8 cellular contexts compared by ENCODE assay signal in the genomic region with DNA sequence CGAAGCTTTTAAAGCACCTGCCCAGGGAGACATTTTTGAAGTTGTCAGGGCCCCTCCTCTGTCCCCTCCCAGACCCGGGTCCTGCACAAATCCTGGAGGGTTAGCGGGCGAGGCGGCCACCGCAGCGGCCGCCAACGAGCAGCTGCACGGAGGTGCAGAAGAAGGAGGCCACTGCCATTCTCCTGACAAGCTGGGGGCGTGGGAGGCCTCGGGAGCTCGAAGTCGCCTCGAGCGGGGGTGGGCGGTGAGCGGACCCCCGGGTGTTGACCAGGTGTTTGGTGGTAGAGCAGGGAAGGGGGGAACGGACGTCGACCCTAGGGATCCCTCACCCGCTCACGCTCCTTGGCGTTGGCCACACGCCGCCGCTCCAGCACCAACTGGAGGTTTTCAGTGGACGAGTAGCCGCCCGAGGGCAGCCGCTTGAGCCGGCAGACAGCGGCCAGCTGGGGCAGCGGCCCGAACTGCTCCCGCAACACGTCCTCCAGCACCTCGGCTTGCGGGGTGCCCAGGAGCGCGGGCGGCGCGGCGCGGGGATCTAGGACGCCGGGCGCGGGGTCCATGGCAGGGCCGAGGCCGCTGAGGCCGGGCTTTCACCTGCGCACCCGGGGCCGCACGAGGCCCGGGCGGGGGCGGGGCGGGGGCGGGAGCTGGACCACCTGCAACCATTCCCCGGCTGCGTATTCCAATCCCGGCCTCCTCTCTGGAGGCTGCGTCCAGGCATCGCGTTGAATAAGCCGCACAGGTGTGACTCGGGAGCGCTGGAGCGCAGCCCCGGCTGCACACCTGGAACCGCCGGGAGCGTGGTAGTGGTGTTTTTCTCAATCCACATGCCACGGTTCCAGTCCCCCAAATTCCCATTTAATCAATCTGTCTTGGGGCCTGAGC. TPM values are rescaled to one million over a fixed set of nuclear protein-coding genes. Genes with fewer than 3 reads are reported as not detected.
A peak's percentile ranks its signal among the peaks of the same experiment; 100 is the strongest.
DNase-seq lines count a peak whose midpoint lies in the region; ATAC-seq, FAIRE-seq and TF ChIP-seq lines count a peak whose summit lies in the region.

A gene with protein sequence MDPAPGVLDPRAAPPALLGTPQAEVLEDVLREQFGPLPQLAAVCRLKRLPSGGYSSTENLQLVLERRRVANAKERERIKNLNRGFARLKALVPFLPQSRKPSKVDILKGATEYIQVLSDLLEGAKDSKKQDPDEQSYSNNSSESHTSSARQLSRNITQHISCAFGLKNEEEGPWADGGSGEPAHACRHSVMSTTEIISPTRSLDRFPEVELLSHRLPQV (minus strand): TSS at position 565 of the 885 bp plus-strand sequence. CDS start 5 bp downstream, at position 560.

- H3K36me3 ChIP-seq in GM23338 (ENCODE audit: insufficient read depth), result no peaks in the 10 kb centered on the region
- H3K36me3 ChIP-seq in SK-N-SH (replicated peaks in 1 of 2; ENCODE audit: control insufficient read depth in 1 of 2, insufficient read depth in 2 of 2, low read length in 1 of 2), result no peaks in the 10 kb centered on the region

- H3F3A ChIP-seq in GM23338 (replicated peaks; ENCODE audit: low read depth) (peaks cover 6% of the 10 kb centered on the region; the same call in 1 of the 2 replicates), SK-N-SH (replicated peaks; ENCODE audit: insufficient read depth) (no peaks in the 10 kb centered on the region)

- H2AFZ ChIP-seq in GM23338 (peak within 1 kb of the TSS; percentile 95), SK-N-SH (ENCODE audit: low read depth) (peak within 1 kb of the TSS; percentile 51; the same call in 1 of the 2 replicates)

- peaks cover 6% of the 10 kb centered on the region for H3K4me1 Mint-ChIP-seq in GM23338
- peaks cover 3% of the 10 kb centered on the region for H3K4me1 Mint-ChIP-seq in progenitor cell of endocrine pancreas (ENCODE audit: low read depth)

- H3K27me3 Mint-ChIP-seq in GM23338 (ENCODE audit: insufficient read depth, low read depth, poor library complexity) (peaks cover 55% of the 10 kb centered on the region), progenitor cell of endocrine pancreas (peaks cover 83% of the 10 kb centered on the region)

- H3K4me2 ChIP-seq in GM23338 (peak within 1 kb of the TSS; percentile 87), SK-N-SH (peak within 1 kb of the TSS; percentile 76)

- H3K36me3 Mint-ChIP-seq in GM23338 (ENCODE audit: low read depth) (no peaks in the 10 kb centered on the region; the same call in 2 of the 3 replicates), progenitor cell of endocrine pancreas (ENCODE audit: insufficient read depth) (no peaks in the 10 kb centered on the region)

- H3K4me1 ChIP-seq in GM23338 (ENCODE audit: insufficient read depth) (0 out of 2 replicates have a peak, but pooled peaks cover 3% of the 10 kb centered on the region), SK-N-SH (ENCODE audit: control insufficient read depth in 1 of 2, insufficient read depth in 2 of 2, low read depth in 1 of 2, low read length in 1 of 2) (peaks cover 0 to 9% of the 10 kb centered on the region in 2 experiments; a peak in 1 of 4 replicates)

- DNase-seq in GM23338 (ENCODE audit: low spot score) (peak; percentile 73), SK-N-SH (peak; percentile 78), left cardiac atrium (peak; percentile 25), progenitor cell of endocrine pancreas (ENCODE audit: low spot score, unreplicated experiment) (peak; percentile 11), DMS 273 (lab: John Stamatoyannopoulos, UW; ENCODE audit: unreplicated experiment) (no peak), NOMO-1 treated with dmso at 0.1 percent for 144 hours (lab: John Stamatoyannopoulos, UW; ENCODE audit: unreplicated experiment) (no peak), RCC 7860 (ENCODE audit: low spot score) (no peak), NCI-H1694 (lab: John Stamatoyannopoulos, UW) (no peak)

- TF ChIP-seq RAD21 in SK-N-SH (IDR thresholded peaks at IDR 0.05; ENCODE audit: low read length), result no peak

- TF ChIP-seq CTCF in GM23338 (conservative IDR thresholded peaks at IDR 0.05; ENCODE audit: low read depth in 2 of 2) (no peak), SK-N-SH (IDR thresholded peaks at IDR 0.05) (no peak), progenitor cell of endocrine pancreas (IDR thresholded peaks at IDR 0.05; ENCODE audit: unreplicated experiment) (no peak)

- POLR2A ChIA-PET in SK-N-SH (lab: Yijun Ruan, JAX), result no interaction called here

- peak; percentile 72 for ATAC-seq in GM23338
- ATAC-seq in left cardiac atrium, result peak; percentile 44 to 50

- no peak within 1 kb of the TSS for H3K27ac ChIP-seq in GM23338 (ENCODE audit: low read depth)
- no peak within 1 kb of the TSS for H3K27ac ChIP-seq in SK-N-SH (ENCODE audit: low read depth in 2 of 2, low read length in 1 of 2)

- H4K20me1 ChIP-seq in GM23338 (replicated peaks; ENCODE audit: insufficient read depth), result peaks cover 3% of the 10 kb centered on the region; the same call in 1 of the 2 replicates
- no peaks in the 10 kb centered on the region for H4K20me1 ChIP-seq in SK-N-SH (ENCODE audit: insufficient read depth)

- H3K4me3 ChIP-seq in GM23338 (peak within 1 kb of the TSS; percentile 56), SK-N-SH (ENCODE audit: low read depth in 2 of 2, low read length in 1 of 2) (peak within 1 kb of the TSS; percentile 26 to 55)

- H3K27ac Mint-ChIP-seq in GM23338 (no peak within 1 kb of the TSS), progenitor cell of endocrine pancreas (peak within 1 kb of the TSS; percentile 79)

- H3K27me3 ChIP-seq in GM23338 (ENCODE audit: insufficient read depth), result peaks cover 97% of the 10 kb centered on the region
- peaks cover 44% of the 10 kb centered on the region for H3K27me3 ChIP-seq in SK-N-SH (ENCODE audit: insufficient read depth)

- intact Hi-C loops in left cardiac atrium (cut with DNase I), result loop anchor here in 1 of 2 donors (10.0 kb wide), 1 partner anchor 84 kb away; no protein-coding TSS in a partner anchor

- no peak for TF ChIP-seq EP300 in SK-N-SH (IDR thresholded peaks at IDR 0.05; ENCODE audit: borderline replicate concordance in 1 of 2, low read depth in 1 of 2, low read length in 1 of 2)

- H3K9me3 ChIP-seq in SK-N-SH, result no peaks in the 10 kb centered on the region

- CTCF ChIA-PET in SK-N-SH (lab: Yijun Ruan, JAX), result interaction anchor here (0.6 to 5.6 kb wide), 39 partner anchors 10 to 487 kb away, joined by 3 to 56 read pairs (median 5); a partner anchor contains a TSS

- H3K9me3 Mint-ChIP-seq in GM23338 (no peaks in the 10 kb centered on the region), progenitor cell of endocrine pancreas (ENCODE audit: low read depth) (no peaks in the 10 kb centered on the region)

- H3K9ac ChIP-seq in SK-N-SH, result no peak within 1 kb of the TSS

- 30% methylated on average over 27 of the region's 78 CpGs for WGBS in SK-N-SH (ENCODE audit: low lambda C conversion rate)

- H3K9me2 ChIP-seq in GM23338 (ENCODE audit: insufficient read depth) (no peaks in the 10 kb centered on the region), SK-N-SH (no peaks in the 10 kb centered on the region)

- H3K4me3 Mint-ChIP-seq in GM23338 (peak within 1 kb of the TSS; percentile 70), progenitor cell of endocrine pancreas (ENCODE audit: low read depth) (peak within 1 kb of the TSS; percentile 29)

- FAIRE-seq in RCC 7860 (lab: Jason Lieb, UNC), result no peak

- H3K79me2 ChIP-seq in GM23338 (replicated peaks; ENCODE audit: insufficient read depth) (no peaks in the 10 kb centered on the region), SK-N-SH (ENCODE audit: insufficient read depth) (no peaks in the 10 kb centered on the region)

TF ChIP-seq in GM23338, 12 proteins besides CTCF, POLR2A, EP300 and RAD21:
- TF ChIP-seq NANOG (IDR thresholded peaks at IDR 0.05; ENCODE audit: borderline replicate concordance), result no peak
- TF ChIP-seq EZH2phosphoT487 (IDR thresholded peaks at IDR 0.05; ENCODE audit: unreplicated experiment), result peak; percentile 40
- TF ChIP-seq STAT1 (IDR thresholded peaks at IDR 0.05; ENCODE audit: unreplicated experiment), result no peak
- TF ChIP-seq ZNF114 (CRISPR knock-in tag; IDR thresholded peaks at IDR 0.05), result no peak

TF ChIP-seq in SK-N-SH, 30 proteins besides CTCF, POLR2A, EP300 and RAD21:
- TF ChIP-seq FOXJ3 (CRISPR knock-in tag; IDR thresholded peaks at IDR 0.05) (no peak), EZH2phosphoT487 (IDR thresholded peaks at IDR 0.05; ENCODE audit: borderline replicate concordance, low read depth) (peak; percentile 66; the same call in 1 of the 2 replicates)

RNA-seq across cellular contexts. Expression of the gene that starts here (rescaled TPM):
- total RNA-seq in GM23338 (2014; rRNA removed; shearing (Covaris generic)), result not detected in 2 replicates
- polyA plus RNA-seq in GM23338 (2016; fragmentation: Nextera tagmentation; extraction: Ambion mirVana) (not detected in 2 replicates), SK-N-SH (2012; rRNA removed) (not detected in 2 replicates)
- polyA plus RNA-seq in SK-N-SH (2012; cell fraction: cytosol; rRNA removed), result not detected in 2 replicates
- not detected in 2 replicates for polyA plus RNA-seq in SK-N-SH (2012; cell fraction: nucleus; rRNA removed)
- total RNA-seq in left cardiac atrium (not detected), progenitor cell of endocrine pancreas (not detected in 2 replicates)

Comparison
In these comparisons a context has a peak if more than half of its experiments do, and no peak if none do; other contexts are left out.
1. Peak in DNase-seq, ATAC-seq, H3K4me3 ChIP-seq and H3K4me2 ChIP-seq in GM23338; RNA of the gene not detected or under 1 TPM.
2. Peak in DNase-seq, H3K4me3 ChIP-seq and H3K4me2 ChIP-seq in SK-N-SH; RNA of the gene not detected or under 1 TPM.
3. Peak in DNase-seq and ATAC-seq in left cardiac atrium; RNA of the gene not detected or under 1 TPM.
4. Peak in DNase-seq in progenitor cell of endocrine pancreas; RNA of the gene not detected or under 1 TPM.